8 cellular contexts compared by ENCODE assay signal in genomic region chr4:49108183-49108582, GRCh38.
DNase-seq lines count a peak whose midpoint lies in the region; ATAC-seq and TF ChIP-seq lines count a peak whose summit lies in the region.
"Not testable (repeated sequence)": the region's sequence is repeated elsewhere in the genome, so short reads cannot be mapped to it uniquely, and the experiment has no call there.

No MANE protein-coding gene starts in this region.

- H3K27me3 Mint-ChIP-seq in stimulated activated naive CD8-positive, alpha-beta T cell treated with anti-CD3 and anti-CD28 coated beads, Interleukin-15, amount 100 ng/mL, for 72 hours: not testable (repeated sequence)

- not testable (repeated sequence) for BruUV-seq in IMR-90 (replicated peaks; lab: Mats Ljungman, UMichigan)

- H3K18ac ChIP-seq in IMR-90 (ENCODE audit: low read depth, low read length): not testable (repeated sequence)

- H3K4ac ChIP-seq in IMR-90 (ENCODE audit: low read depth, low read length): not testable (repeated sequence)

- H3K4me1 ChIP-seq in IMR-90 (ENCODE audit: control insufficient read depth, insufficient read depth, low read length); body of pancreas; right lobe of liver: not testable (repeated sequence)

- not testable (repeated sequence) for H3K27me3 ChIP-seq in IMR-90 (ENCODE audit: control insufficient read depth, insufficient read depth, low read length); body of pancreas; right lobe of liver

- not testable (repeated sequence) for H4K5ac ChIP-seq in IMR-90 (ENCODE audit: low read depth, low read length)

- H2AFZ ChIP-seq in IMR-90 (replicated peaks; ENCODE audit: low read length, poor library complexity): not testable (repeated sequence)

- H3K9me3 Mint-ChIP-seq in stimulated activated naive CD8-positive, alpha-beta T cell treated with anti-CD3 and anti-CD28 coated beads, Interleukin-15, amount 100 ng/mL, for 72 hours: peaks cover 82 to 92% of the 10 kb centered on the region in 2 donors

- dilution Hi-C loops in IMR-90 (cut with HindIII; ENCODE audit: low sequenced_read_pairs, unreplicated experiment): not testable (repeated sequence)

- not testable (repeated sequence) for H3K56ac ChIP-seq in IMR-90 (ENCODE audit: extremely low read depth, insufficient read depth, low read length)

- H3K36me3 ChIP-seq in IMR-90 (ENCODE audit: control insufficient read depth, insufficient read depth, low read length); body of pancreas (replicated peaks in 1 of 2; ENCODE audit: insufficient read depth in 1 of 2, low read depth in 2 of 2); right lobe of liver: not testable (repeated sequence)

- not testable (repeated sequence) for H3K14ac ChIP-seq in IMR-90 (replicated peaks; ENCODE audit: low read depth, low read length)

- not testable (repeated sequence) for H3K27ac Mint-ChIP-seq in stimulated activated naive CD8-positive, alpha-beta T cell treated with anti-CD3 and anti-CD28 coated beads, Interleukin-15, amount 100 ng/mL, for 72 hours

- H4K8ac ChIP-seq in IMR-90 (ENCODE audit: low read depth in 2 of 2, low read length in 2 of 2): not testable (repeated sequence)

- intact Hi-C loops in IMR-90 (cut with micrococcal nuclease); body of pancreas (cut with DNase I); right lobe of liver (cut with DNase I): not testable (repeated sequence)

- WGBS in IMR-90 (ENCODE audit: extremely low coverage in 2 of 2, insufficient read length in 1 of 2), 2 experiments: 28 to 96% methylated on average over 5 to 10 of the region's 10 CpGs
- 37 to 38% methylated on average over 10 of the region's 10 CpGs for WGBS in body of pancreas, 2 donors
- 26% methylated on average over 10 of the region's 10 CpGs for WGBS in right lobe of liver (ENCODE audit: insufficient coverage, low coverage, low lambda C conversion rate, missing lambda C conversion rate)

- CTCF ChIA-PET in IMR-90 (lab: Yijun Ruan, JAX): not testable (repeated sequence)

- H4K91ac ChIP-seq in IMR-90 (ENCODE audit: insufficient read depth, low read depth, low read length): not testable (repeated sequence)

- in situ Hi-C loops in IMR-90 (cut with MboI; ENCODE audit: low sequenced_read_pairs): not testable (repeated sequence)

- not testable (repeated sequence) for H2BK120ac ChIP-seq in IMR-90 (ENCODE audit: low read depth, low read length)

- H3K27ac ChIP-seq in IMR-90 (ENCODE audit: insufficient read depth, low read length); body of pancreas; right lobe of liver: not testable (repeated sequence)

- not testable (repeated sequence) for H3K4me3 ChIP-seq in IMR-90 (ENCODE audit: insufficient read depth, low read depth, low read length); body of pancreas; right lobe of liver

- H3K4me1 Mint-ChIP-seq in stimulated activated naive CD8-positive, alpha-beta T cell treated with anti-CD3 and anti-CD28 coated beads, Interleukin-15, amount 100 ng/mL, for 72 hours: not testable (repeated sequence)

- not testable (repeated sequence) for H3K79me1 ChIP-seq in IMR-90 (ENCODE audit: low read depth in 1 of 2, low read length in 2 of 2)

- not testable (repeated sequence) for H3K9me1 ChIP-seq in IMR-90 (ENCODE audit: insufficient read depth, low read length)

- POLR2A ChIA-PET in IMR-90 (lab: Charles Lee; ENCODE audit: unreplicated experiment): not testable (repeated sequence)

- not testable (repeated sequence) for TF ChIP-seq POLR2A in GM18505 (IDR thresholded peaks at IDR 0.05; ENCODE audit: borderline replicate concordance, extremely low read depth, insufficient read depth, insufficient read length); IMR-90 (IDR thresholded peaks at IDR 0.05; ENCODE audit: low read depth, low read length); body of pancreas (IDR thresholded peaks at IDR 0.05); right lobe of liver (IDR thresholded peaks at IDR 0.05)

- peaks cover 27% of the 10 kb centered on the region for H3K9me3 ChIP-seq in IMR-90 (ENCODE audit: control insufficient read depth, insufficient read depth, low read length)
- H3K9me3 ChIP-seq in body of pancreas: peaks cover 0 to 28% (median 6%) of the 10 kb centered on the region in 3 donors
- peaks cover 0 to 13% (median 3%) of the 10 kb centered on the region in 4 donors for H3K9me3 ChIP-seq in right lobe of liver

- H2AK9ac ChIP-seq in IMR-90 (replicated peaks; ENCODE audit: low read depth, low read length, poor library complexity): not testable (repeated sequence)

- H3K23ac ChIP-seq in IMR-90 (ENCODE audit: low read depth, low read length): not testable (repeated sequence)

- H3K4me2 ChIP-seq in IMR-90 (ENCODE audit: low read depth, low read length): not testable (repeated sequence)

- TF ChIP-seq CTCF in IMR-90 (conservative IDR thresholded peaks at IDR 0.05; ENCODE audit: low read depth, low read length); body of pancreas (IDR thresholded peaks at IDR 0.05); right lobe of liver (IDR thresholded peaks at IDR 0.05): not testable (repeated sequence)

- not testable (repeated sequence) for H4K20me1 ChIP-seq in IMR-90 (ENCODE audit: insufficient read depth, low read length)

- H3K9ac ChIP-seq in IMR-90 (ENCODE audit: low read depth, low read length): not testable (repeated sequence)

- not testable (repeated sequence) for H3K4me3 Mint-ChIP-seq in stimulated activated naive CD8-positive, alpha-beta T cell treated with anti-CD3 and anti-CD28 coated beads, Interleukin-15, amount 100 ng/mL, for 72 hours

- DNase-seq in IMR-90; right lobe of liver; stimulated activated naive CD8-positive, alpha-beta T cell treated with anti-CD3 and anti-CD28 coated beads, Interleukin-15, amount 100 ng/mL, for 72 hours: not testable (repeated sequence)
- peak in 1 of 4 donors; percentile 16 for DNase-seq in body of pancreas

- TF ChIP-seq RAD21 in IMR-90 (IDR thresholded peaks at IDR 0.05; ENCODE audit: low read length): not testable (repeated sequence)

- not testable (repeated sequence) for H2BK20ac ChIP-seq in IMR-90 (ENCODE audit: low read depth, low read length)

- H2BK15ac ChIP-seq in IMR-90 (ENCODE audit: low read depth, low read length): not testable (repeated sequence)

- ATAC-seq in GM18505 (IDR thresholded peaks at IDR 0.05; ENCODE audit: unreplicated experiment) (peak; percentile 33), GM19463 (IDR thresholded peaks at IDR 0.05; ENCODE audit: unreplicated experiment) (peak; percentile 32), HG02610 (IDR thresholded peaks at IDR 0.05; ENCODE audit: unreplicated experiment) (peak; percentile 39), HG03108 (IDR thresholded peaks at IDR 0.05; ENCODE audit: unreplicated experiment) (peak; percentile 27), IMR-90 (ENCODE audit: low read depth) (peak; percentile 57), body of pancreas (peak; percentile 51), right lobe of liver (peak; percentile 70 to 74 (median 72))
- ATAC-seq in stimulated activated naive CD8-positive, alpha-beta T cell treated with anti-CD3 and anti-CD28 coated beads, Interleukin-15, amount 100 ng/mL, for 72 hours: peak; percentile 67

- H2BK5ac ChIP-seq in IMR-90 (ENCODE audit: low read depth, low read length, poor library complexity, severe bottlenecking): peak overlapping the region; percentile 10

- H2AK5ac ChIP-seq in IMR-90 (ENCODE audit: low read depth, low read length): not testable (repeated sequence)
